ENCODE assay signal across 21 cellular contexts in the genomic region with DNA sequence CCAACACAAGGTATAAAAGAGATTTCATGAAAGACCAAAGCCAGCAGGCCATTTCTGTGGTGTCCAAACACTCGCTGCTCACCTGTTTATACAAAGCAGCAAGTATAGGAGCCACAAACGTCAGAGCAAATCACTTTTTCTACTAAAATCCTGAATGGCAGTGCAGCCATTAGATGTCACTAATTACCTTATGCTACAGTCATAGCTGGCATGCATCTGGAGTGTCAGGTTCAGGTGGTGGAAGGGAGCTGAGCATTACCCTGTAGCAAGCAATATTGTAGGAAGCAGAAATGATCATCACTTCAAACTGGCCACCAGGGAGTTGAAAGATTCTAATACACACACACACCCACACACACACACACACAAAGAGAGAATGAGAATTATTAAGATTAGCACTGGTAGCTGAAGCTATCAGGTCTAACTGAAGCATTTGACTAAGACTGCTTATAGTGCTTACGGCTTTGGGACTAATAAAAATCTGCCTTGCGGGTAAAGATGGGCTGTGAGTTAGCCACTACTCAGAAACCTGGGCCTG.
DNase-seq lines count a peak whose midpoint lies in the region; ATAC-seq and TF ChIP-seq lines count a peak whose summit lies in the region.
"Had no signal": no experiment of that assay in that cellular context is flagged by ENCODE, and none has a peak within 500 bp of the region (broad histone marks: within the 10 kb centered on the region; RNA-seq: fewer than 3 reads in every experiment).

No MANE protein-coding gene starts in this region.

- peaks cover 0 to 23% (median 7%) of the 10 kb centered on the region in 11 experiments; a peak in 7 of 22 replicates for H3K36me3 ChIP-seq in BLaER1 treated with 17β-estradiol and CSF1 and Interleukin-3, amounts not matched to agents 10 nM and 100 nM
- H3K36me3 ChIP-seq in HCT116 (ENCODE audit: control insufficient read depth in 1 of 2, insufficient read depth in 2 of 2, low read length in 2 of 2) = no peaks in the 10 kb centered on the region
- H3K36me3 ChIP-seq: ascending aorta, neutrophil, thyroid gland had no signal

- no peak overlapping the region for H2AFZ ChIP-seq in HCT116 (ENCODE audit: low read depth, low read length, poor library complexity, severe bottlenecking)

- no peaks in the 10 kb centered on the region for H3K79me2 ChIP-seq in HCT116 (ENCODE audit: insufficient read depth, low read length)

- peaks cover 0 to 10% (median 7%) of the 10 kb centered on the region in 11 experiments; a peak in 13 of 22 replicates for H3K9me3 ChIP-seq in BLaER1 treated with 17β-estradiol and CSF1 and Interleukin-3, amounts not matched to agents 10 nM and 100 nM (replicated peaks in 1 of 11)
- no peaks in the 10 kb centered on the region for H3K9me3 ChIP-seq in HCT116 (ENCODE audit: control insufficient read depth in 1 of 2, insufficient read depth in 1 of 2, low read depth in 1 of 2, low read length in 2 of 2)
- H3K9me3 ChIP-seq: ascending aorta, mucosa of descending colon, neutrophil, thyroid gland had no signal

- POLR2A ChIA-PET in HCT116 (lab: Charles Lee) = no interaction called here

- CTCF ChIA-PET in HCT116 (lab: Charles Lee) = no interaction called here

- peak overlapping the region in 8 of 11 experiments; percentile 76 to 91 (median 86); a peak in 15 of 22 replicates for H3K4me2 ChIP-seq in BLaER1 treated with 17β-estradiol and CSF1 and Interleukin-3, amounts not matched to agents 10 nM and 100 nM
- no peak overlapping the region for H3K4me2 ChIP-seq in HCT116 (ENCODE audit: low read length)

- no peaks in the 10 kb centered on the region for H3K27me3 ChIP-seq in BLaER1 treated with 17β-estradiol and CSF1 and Interleukin-3, amounts not matched to agents 10 nM and 100 nM
- H3K27me3 ChIP-seq in HCT116 (ENCODE audit: insufficient read depth, low read length) = no peaks in the 10 kb centered on the region
- H3K27me3 ChIP-seq: ascending aorta, neutrophil, thyroid gland had no signal

- intact Hi-C loops in HCT116 (cut with micrococcal nuclease) = no loop called here

- H3K9ac ChIP-seq in BLaER1 treated with 17β-estradiol and CSF1 and Interleukin-3, amounts not matched to agents 10 nM and 100 nM = peak overlapping the region in 2 of 11 experiments; percentile 34 to 81; a peak in 3 of 22 replicates
- H3K9ac ChIP-seq in HCT116 (ENCODE audit: low read length) = no peak overlapping the region

- no TSS peak for BruUV-seq in HCT116 (replicated peaks; lab: Mats Ljungman, UMichigan)

- peaks cover 0 to 16% (median 0%) of the 10 kb centered on the region in 11 experiments; a peak in 1 of 22 replicates for H4K20me1 ChIP-seq in BLaER1 treated with 17β-estradiol and CSF1 and Interleukin-3, amounts not matched to agents 10 nM and 100 nM
- no peaks in the 10 kb centered on the region for H4K20me1 ChIP-seq in HCT116 (ENCODE audit: insufficient read depth)

- ATAC-seq in HCT116 (no peak), left lobe of liver (peak; percentile 62), HG02970 (IDR thresholded peaks at IDR 0.05; ENCODE audit: low FRiP score, unreplicated experiment) (no peak), GM19351 (IDR thresholded peaks at IDR 0.05; ENCODE audit: unreplicated experiment) (no peak)
- ATAC-seq: activated T-cell treated with anti-CD3 and anti-CD28 coated beads, Interleukin-2, amount 50 U/mL, for 72 hours; esophagus mucosa; left ventricle myocardium superior; mucosa of descending colon had no signal

- RAD21 ChIA-PET in HCT116 (lab: Charles Lee; ENCODE audit: low non-redundant PET in 1 of 2, low total read pairs in 2 of 2, uncharacterized antibody in 2 of 2, unreplicated experiment in 2 of 2) = interaction anchor here in 1 of 2 experiments (0.6 kb wide), 1 partner anchor 88 kb away, joined by 3 read pairs; no protein-coding TSS in a partner anchor

- no peaks in the 10 kb centered on the region for H3K9me2 ChIP-seq in HCT116 (ENCODE audit: insufficient read depth)

- peak overlapping the region in 5 of 11 experiments; percentile 28 to 94 (median 86); a peak in 8 of 22 replicates for H3K27ac ChIP-seq in BLaER1 treated with 17β-estradiol and CSF1 and Interleukin-3, amounts not matched to agents 10 nM and 100 nM
- no peak overlapping the region for H3K27ac ChIP-seq in HCT116 (ENCODE audit: low read depth, low read length)
- H3K27ac ChIP-seq: ascending aorta, neutrophil, thyroid gland had no signal

- peaks cover 81 to 97% (median 93%) of the 10 kb centered on the region in 10 experiments for H3K4me1 ChIP-seq in BLaER1 treated with 17β-estradiol and CSF1 and Interleukin-3, amounts not matched to agents 10 nM and 100 nM
- H3K4me1 ChIP-seq in HCT116 (ENCODE audit: control insufficient read depth in 1 of 2, insufficient read depth in 2 of 2, low read length in 2 of 2) = no peaks in the 10 kb centered on the region

- H3K4me3 ChIP-seq in BLaER1 treated with 17β-estradiol and CSF1 and Interleukin-3, amounts not matched to agents 10 nM and 100 nM = no peak overlapping the region
- no peak overlapping the region for H3K4me3 ChIP-seq in HCT116 (replicated peaks in 1 of 2; ENCODE audit: low read depth in 1 of 2, low read length in 2 of 2)
- H3K4me3 ChIP-seq: ascending aorta, mucosa of descending colon, thyroid gland had no signal

- 0 out of 6 replicates have a peak, but pooled peaks of 1 of the 3 experiments have one; percentile 14 for TF ChIP-seq CTCF in HCT116 (IDR thresholded peaks at IDR 0.05 in 2 of 3, conservative IDR thresholded peaks at IDR 0.05 in 1 of 3; ENCODE audit: borderline replicate concordance in 1 of 3, insufficient read depth in 1 of 3, low read depth in 2 of 3, low read length in 2 of 3)

- no peak for TF ChIP-seq POLR2A in HCT116 (IDR thresholded peaks at IDR 0.05; ENCODE audit: borderline replicate concordance, extremely low read depth, insufficient read depth, insufficient read length)

- peak; percentile 45 for TF ChIP-seq RAD21 in HCT116 (IDR thresholded peaks at IDR 0.05; ENCODE audit: low read depth)

- no peak for DNase-seq in HCT116 (ENCODE audit: low read depth, low spot score)
- peak; percentile 6 for DNase-seq in NCI-H774 (lab: John Stamatoyannopoulos, UW)
- no peak for DNase-seq in left lobe of liver (ENCODE audit: low spot score)
- no peak for DNase-seq in activated CD8-positive, alpha-beta memory T cell treated with anti-CD3 and anti-CD28 coated beads, Interleukin-2, amount 50 U/mL, for 4 hours
- no peak for DNase-seq in hippocampal formation (lab: John Stamatoyannopoulos, UW)
- DNase-seq: activated CD4-positive, alpha-beta T cell treated with anti-CD3 and anti-CD28 coated beads for 1 hour; activated CD8-positive, alpha-beta memory T cell treated with anti-CD3 and anti-CD28 coated beads for 24 hours; activated T-cell treated with anti-CD3 and anti-CD28 coated beads, Interleukin-2, amount 50 U/mL, for 72 hours; cerebellar nuclear complex; effector CD8-positive, alpha-beta T cell; left ventricle myocardium superior; mucosa of descending colon; NCI-H2029 treated with DMSO at 0.1 percent for 48 hours; NCI-H526; thyroid gland had no signal

TF ChIP-seq in HCT116, 20 proteins besides CTCF, POLR2A, EP300 and RAD21:
- TF ChIP-seq JUND (IDR thresholded peaks at IDR 0.05) = no peak
